Comparison of ENCODE assay signal across 8 cellular contexts in the genomic region with DNA sequence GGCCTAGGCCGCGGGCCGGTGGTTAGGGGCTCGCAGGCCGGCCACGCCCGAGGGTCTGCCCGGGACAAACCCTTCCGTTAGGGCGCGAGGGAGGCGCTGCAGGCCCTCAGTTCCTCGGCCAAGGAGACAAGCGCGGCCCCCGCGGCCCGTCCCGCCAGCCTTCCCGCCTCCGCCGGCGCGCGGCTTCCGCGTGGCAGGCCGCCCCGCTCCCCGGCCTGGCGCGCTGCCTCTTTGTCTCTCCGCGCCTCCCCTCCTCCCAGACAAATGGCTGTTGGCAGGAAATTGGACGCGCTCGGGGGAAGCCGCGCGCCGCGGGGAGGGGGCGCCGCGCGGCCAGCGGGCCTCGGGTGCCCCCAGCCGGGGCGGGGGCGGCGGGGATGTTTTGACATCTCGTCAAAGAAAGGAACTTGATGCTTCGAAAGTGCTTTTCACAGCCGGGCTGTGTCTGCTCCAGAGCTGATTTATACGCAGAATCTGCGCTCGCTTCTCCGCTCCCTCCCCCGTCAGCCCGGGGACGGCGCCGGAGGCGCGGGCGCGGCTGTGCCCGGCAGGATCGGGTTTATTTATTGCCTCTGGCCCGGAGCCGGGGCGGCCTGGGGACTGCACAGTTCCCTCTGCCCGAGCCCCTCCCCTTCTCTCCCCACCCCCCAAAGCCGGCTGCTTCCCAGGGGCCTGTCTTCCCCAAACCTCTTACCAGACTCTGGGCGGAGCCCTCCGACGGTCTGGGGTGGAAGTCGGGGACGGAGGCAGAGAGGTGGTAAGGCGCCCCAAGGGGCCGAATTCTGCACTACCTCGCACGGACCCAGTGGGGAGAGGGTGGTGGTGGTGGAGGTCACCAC. TPM values are rescaled to one million over a fixed set of nuclear protein-coding genes. Genes with fewer than 3 reads are reported as not detected.
DNase-seq lines count a peak whose midpoint lies in the region; ATAC-seq and TF ChIP-seq lines count a peak whose summit lies in the region.

No MANE protein-coding gene starts in this region.

- H2AFZ ChIP-seq in HCT116 (ENCODE audit: low read depth, low read length, poor library complexity, severe bottlenecking) = no peak overlapping the region
- H2AFZ ChIP-seq in MM.1S (ENCODE audit: low read length) = peak overlapping the region; percentile 84
- H2AFZ ChIP-seq in trophoblast cell (ENCODE audit: insufficient read depth, low read length, poor library complexity) = peak overlapping the region; percentile 61

- peak overlapping the region; percentile 82 for H2BK5ac ChIP-seq in trophoblast cell (ENCODE audit: low read depth, low read length, poor library complexity)

- peak; percentile 17; the same call in 1 of the 2 replicates for TF ChIP-seq RAD21 in HCT116 (IDR thresholded peaks at IDR 0.05; ENCODE audit: low read depth)

- peak; percentile 85 for ATAC-seq in HCT116
- peak; percentile 89 for ATAC-seq in SK-N-SH treated with all-trans-retinoic acid at 6 μM for 48 hours

- RAD21 ChIA-PET in HCT116 (lab: Charles Lee; ENCODE audit: low non-redundant PET in 1 of 2, low total read pairs in 2 of 2, uncharacterized antibody in 2 of 2, unreplicated experiment in 2 of 2) = no interaction called here

- peak overlapping the region; percentile 95 for H3K14ac ChIP-seq in trophoblast cell (ENCODE audit: low read length)

- H3K9me3 Mint-ChIP-seq in activated naive CD8-positive, alpha-beta T cell treated with anti-CD3 and anti-CD28 coated beads for 36 hours = no peaks in the 10 kb centered on the region

- peak overlapping the region; percentile 78 for H3K4ac ChIP-seq in trophoblast cell (ENCODE audit: low read depth, low read length)

- no peaks in the 10 kb centered on the region for H3K27me3 Mint-ChIP-seq in activated naive CD8-positive, alpha-beta T cell treated with anti-CD3 and anti-CD28 coated beads for 36 hours

- no peaks in the 10 kb centered on the region for H3K36me3 Mint-ChIP-seq in activated naive CD8-positive, alpha-beta T cell treated with anti-CD3 and anti-CD28 coated beads for 36 hours

- intact Hi-C loops in HCT116 (cut with micrococcal nuclease) = loop anchor here (2.0 to 10.0 kb wide), 2 partner anchors 32 to 448 kb away; no protein-coding TSS in a partner anchor
- intact Hi-C loops in transverse colon (cut with DNase I; ENCODE audit: low total_unique reads) = loop anchor here (10.0 kb wide), 1 partner anchor 228 kb away; no protein-coding TSS in a partner anchor

- peak overlapping the region; percentile 74 for H3K18ac ChIP-seq in trophoblast cell (ENCODE audit: low read length)

- H2BK120ac ChIP-seq in trophoblast cell (ENCODE audit: insufficient read depth, low read length, poor library complexity) = peak overlapping the region; percentile 90

- H4K20me1 ChIP-seq in HCT116 (ENCODE audit: insufficient read depth) = no peaks in the 10 kb centered on the region
- H4K20me1 ChIP-seq in MM.1S (ENCODE audit: insufficient read depth, low read length) = no peaks in the 10 kb centered on the region

- H3F3A ChIP-seq in MM.1S (ENCODE audit: insufficient read depth, low read length) = peaks cover 3% of the 10 kb centered on the region; the same call in 1 of the 2 replicates

- H3K9ac ChIP-seq in HCT116 (ENCODE audit: low read length) (peak overlapping the region; percentile 83), MM.1S (ENCODE audit: low read length) (peak overlapping the region; percentile 88), trophoblast cell (ENCODE audit: low read length) (peak overlapping the region; percentile 87)

- H4K12ac ChIP-seq in trophoblast cell (ENCODE audit: low read depth, low read length) = peak overlapping the region; percentile 86

- H3K4me1 ChIP-seq in HCT116 (ENCODE audit: control insufficient read depth in 1 of 2, insufficient read depth in 2 of 2, low read length in 2 of 2) (peaks cover 15 to 32% of the 10 kb centered on the region in 2 experiments), MM.1S (ENCODE audit: low read length) (no peaks in the 10 kb centered on the region), cardiac muscle cell (ENCODE audit: low read depth) (no peaks in the 10 kb centered on the region), trophoblast cell (ENCODE audit: control insufficient read depth in 1 of 2, insufficient read depth in 2 of 2, low read length in 2 of 2) (peaks cover 5 to 9% of the 10 kb centered on the region in 2 experiments), transverse colon (peaks cover 10 to 21% (median 12%) of the 10 kb centered on the region in 4 donors)

- DNase-seq in HCT116 (ENCODE audit: low read depth, low spot score) (peak; percentile 59), MM.1S (peak; percentile 91), cardiac muscle cell (ENCODE audit: low read depth in 1 of 2, low spot score in 1 of 2) (peak; percentile 84 to 91), trophoblast cell (peak; percentile 29 to 54), transverse colon (peak; percentile 89)
- peak; percentile 82 for DNase-seq in activated naive CD8-positive, alpha-beta T cell treated with anti-CD3 and anti-CD28 coated beads for 36 hours

- H3K4me3 ChIP-seq in GM08714 (ENCODE audit: low read length) (peak overlapping the region; percentile 64), HCT116 (replicated peaks in 1 of 2; ENCODE audit: low read depth in 1 of 2, low read length in 2 of 2) (peak overlapping the region; percentile 73 to 74), MM.1S (ENCODE audit: low read length) (peak overlapping the region; percentile 70), cardiac muscle cell (peak overlapping the region; percentile 43), trophoblast cell (ENCODE audit: low read depth, low read length) (peak overlapping the region; percentile 64), transverse colon (peak overlapping the region; percentile 47 to 78 (median 58))

- H3K4me2 ChIP-seq in HCT116 (ENCODE audit: low read length) = peak overlapping the region; percentile 80
- H3K4me2 ChIP-seq in MM.1S (ENCODE audit: low read depth, low read length) = peak overlapping the region; percentile 92
- H3K4me2 ChIP-seq in trophoblast cell (ENCODE audit: low read length) = peak overlapping the region; percentile 79

- peak; percentile 63 to 79 (median 70); a peak in 5 of 6 replicates for TF ChIP-seq CTCF in HCT116 (IDR thresholded peaks at IDR 0.05 in 2 of 3, conservative IDR thresholded peaks at IDR 0.05 in 1 of 3; ENCODE audit: borderline replicate concordance in 1 of 3, insufficient read depth in 1 of 3, low read depth in 2 of 3, low read length in 2 of 3)
- peak; percentile 75 for TF ChIP-seq CTCF in MM.1S (IDR thresholded peaks at IDR 0.05; ENCODE audit: low read length)
- peak; percentile 71 for TF ChIP-seq CTCF in cardiac muscle cell (IDR thresholded peaks at IDR 0.05; ENCODE audit: low read depth, low read length)
- TF ChIP-seq CTCF in transverse colon (IDR thresholded peaks at IDR 0.05) = peak; percentile 68 to 89 (median 74)

- H3K79me1 ChIP-seq in trophoblast cell (ENCODE audit: low read length) = peaks cover 10% of the 10 kb centered on the region

- BruUV-seq in HCT116 (replicated peaks; lab: Mats Ljungman, UMichigan) = no TSS peak

- no peak for TF ChIP-seq POLR2A in HCT116 (IDR thresholded peaks at IDR 0.05; ENCODE audit: borderline replicate concordance, extremely low read depth, insufficient read depth, insufficient read length)
- TF ChIP-seq POLR2A in transverse colon (IDR thresholded peaks at IDR 0.05) = peak; percentile 67

- no peaks in the 10 kb centered on the region for H3K36me3 ChIP-seq in HCT116 (ENCODE audit: control insufficient read depth in 1 of 2, insufficient read depth in 2 of 2, low read length in 2 of 2)
- no peaks in the 10 kb centered on the region for H3K36me3 ChIP-seq in MM.1S (replicated peaks; ENCODE audit: insufficient read depth, low read length)
- no peaks in the 10 kb centered on the region for H3K36me3 ChIP-seq in cardiac muscle cell
- H3K36me3 ChIP-seq in trophoblast cell (ENCODE audit: control insufficient read depth in 1 of 2, insufficient read depth in 2 of 2, low read length in 2 of 2) = peaks cover 2 to 7% of the 10 kb centered on the region in 2 experiments
- no peaks in the 10 kb centered on the region for H3K36me3 ChIP-seq in transverse colon

- H2AK5ac ChIP-seq in trophoblast cell (ENCODE audit: low read length) = peak overlapping the region; percentile 57

- H3K9me3 ChIP-seq in HCT116 (ENCODE audit: control insufficient read depth in 1 of 2, insufficient read depth in 1 of 2, low read depth in 1 of 2, low read length in 2 of 2) = no peaks in the 10 kb centered on the region
- no peaks in the 10 kb centered on the region for H3K9me3 ChIP-seq in MM.1S (replicated peaks; ENCODE audit: insufficient read depth, low read length)
- no peaks in the 10 kb centered on the region for H3K9me3 ChIP-seq in cardiac muscle cell (ENCODE audit: low read depth)
- no peaks in the 10 kb centered on the region for H3K9me3 ChIP-seq in trophoblast cell (ENCODE audit: insufficient read depth, low read depth, low read length)
- H3K9me3 ChIP-seq in transverse colon = no peaks in the 10 kb centered on the region

- in situ Hi-C loops in transverse colon (cut with MboI; ENCODE audit: low pct_ligation_motif_present in 1 of 4, low pct_unique_long_range_greater_than_20kb in 1 of 4, low sequenced_read_pairs in 3 of 4) = loop anchor here in 2 of 4 donors (25.0 kb wide), 2 partner anchors 220 to 445 kb away; partner anchors contain the start of gene GATM (in 1 of the 2)

- peak overlapping the region; percentile 51 for H3K27ac Mint-ChIP-seq in activated naive CD8-positive, alpha-beta T cell treated with anti-CD3 and anti-CD28 coated beads for 36 hours

- H3K27ac ChIP-seq in HCT116 (ENCODE audit: low read depth, low read length) (peak overlapping the region; percentile 90), MM.1S (ENCODE audit: low read length) (peak overlapping the region; percentile 59; the same call in 1 of the 2 replicates), cardiac muscle cell (peak overlapping the region; percentile 93), trophoblast cell (ENCODE audit: low read depth, low read length) (peak overlapping the region; percentile 76), transverse colon (peak overlapping the region; percentile 94 to 99 (median 96))

- WGBS in trophoblast cell (ENCODE audit: extremely low coverage, insufficient coverage, insufficient read length) = no CpG with 5 or more reads among the region's 84 CpGs
- 0% methylated on average over 27 of the region's 84 CpGs; no CpG with 5 or more reads in 1 of the 2 donors for WGBS in transverse colon (ENCODE audit: low coverage in 1 of 2), 2 donors

- H4K91ac ChIP-seq in trophoblast cell (ENCODE audit: low read depth, low read length) = peak overlapping the region; percentile 97

- peak overlapping the region; percentile 59 for H3K4me3 Mint-ChIP-seq in activated naive CD8-positive, alpha-beta T cell treated with anti-CD3 and anti-CD28 coated beads for 36 hours

- H3K79me2 ChIP-seq in HCT116 (ENCODE audit: insufficient read depth, low read length) (0 out of 2 replicates have a peak, but pooled peaks cover 5% of the 10 kb centered on the region), MM.1S (ENCODE audit: low read length) (peaks cover 3% of the 10 kb centered on the region; the same call in 1 of the 2 replicates), trophoblast cell (ENCODE audit: control insufficient read depth, insufficient read depth, low read length, poor library complexity) (peaks cover 5% of the 10 kb centered on the region)

- TF ChIP-seq EP300 in transverse colon (IDR thresholded peaks at IDR 0.05; ENCODE audit: low read depth) = no peak

- no peaks in the 10 kb centered on the region for H3K27me3 ChIP-seq in HCT116 (ENCODE audit: insufficient read depth, low read length)
- H3K27me3 ChIP-seq in MM.1S (replicated peaks; ENCODE audit: insufficient read depth, low read length) = no peaks in the 10 kb centered on the region
- no peaks in the 10 kb centered on the region for H3K27me3 ChIP-seq in cardiac muscle cell
- no peaks in the 10 kb centered on the region for H3K27me3 ChIP-seq in trophoblast cell (ENCODE audit: insufficient read depth, low read length)
- no peaks in the 10 kb centered on the region for H3K27me3 ChIP-seq in transverse colon

- peaks cover 11% of the 10 kb centered on the region for H3K4me1 Mint-ChIP-seq in activated naive CD8-positive, alpha-beta T cell treated with anti-CD3 and anti-CD28 coated beads for 36 hours

- H3K9me2 ChIP-seq in HCT116 (ENCODE audit: insufficient read depth) = no peaks in the 10 kb centered on the region
- no peaks in the 10 kb centered on the region for H3K9me2 ChIP-seq in MM.1S (replicated peaks; ENCODE audit: insufficient read depth, low read length)

- no peak overlapping the region for H3K23ac ChIP-seq in trophoblast cell (ENCODE audit: low read length)

- CTCF ChIA-PET in HCT116 (lab: Charles Lee) = interaction anchor here (0.7 to 2.4 kb wide), 6 partner anchors 17 to 230 kb away, joined by 3 to 6 read pairs (median 4); no protein-coding TSS in a partner anchor

- H4K8ac ChIP-seq in trophoblast cell (ENCODE audit: low read depth, low read length) = peak overlapping the region; percentile 95

- POLR2A ChIA-PET in HCT116 (lab: Charles Lee) = no interaction called here

- H2BK12ac ChIP-seq in trophoblast cell (ENCODE audit: low read length) = no peak overlapping the region

RNA-seq across cellular contexts. Expression of gene SHF, which starts 20.8 kb away (rescaled TPM):
- total RNA-seq in HCT116 (2021; ENCODE audit: unreplicated experiment) = 2.6 TPM
- polyA plus RNA-seq in HCT116 (2012) = 1.0 and 2.7 TPM in 2 replicates
- 10 to 100 TPM; 19.5 to 20.4 TPM for total RNA-seq in activated naive CD8-positive, alpha-beta T cell treated with anti-CD3 and anti-CD28 coated beads for 36 hours
- total RNA-seq in cardiac muscle cell = 20.0 and 20.8 TPM in 2 replicates
- 24.9 and 26.9 TPM in 2 replicates for polyA plus RNA-seq in cardiac muscle cell
- 7.0 and 7.8 TPM in 2 replicates for polyA plus RNA-seq in trophoblast cell (2013)
- 1 to 10 TPM in 3 of 4 donors, not detected in 1; 3.7 to 9.8 (median 7.4) TPM for total RNA-seq in transverse colon

RNA-seq across cellular contexts. Expression of gene DUOX1, which starts 37.2 kb away (rescaled TPM):
- total RNA-seq in HCT116 (2021; ENCODE audit: unreplicated experiment) (19.6 TPM), cardiac muscle cell (0.04 and 0.45 TPM in 2 replicates), transverse colon (1 to 10 TPM in 1 of 4 donors, under 1 TPM in 2, not detected in 1; 0.14 to 4.1 (median 0.64) TPM)
- polyA plus RNA-seq in HCT116 (2012) = 11.1 and 11.3 TPM in 2 replicates
- under 1 TPM; 0.14 to 0.22 TPM for total RNA-seq in activated naive CD8-positive, alpha-beta T cell treated with anti-CD3 and anti-CD28 coated beads for 36 hours
- 6.2 and 7.0 TPM in 2 replicates for polyA plus RNA-seq in cardiac muscle cell
- 1.1 and 1.4 TPM in 2 replicates for polyA plus RNA-seq in trophoblast cell (2013)

RNA-seq across cellular contexts. Expression of gene DUOXA1, which starts 37.3 kb away (rescaled TPM):
- total RNA-seq in HCT116 (2021; ENCODE audit: unreplicated experiment) (2.3 TPM), cardiac muscle cell (0.04 and 0.09 TPM in 2 replicates), transverse colon (1 to 10 TPM in 1 of 4 donors, not detected in 3; 1.4 TPM)
- polyA plus RNA-seq in HCT116 (2012) = 1.3 and 1.4 TPM in 2 replicates
- not detected for total RNA-seq in activated naive CD8-positive, alpha-beta T cell treated with anti-CD3 and anti-CD28 coated beads for 36 hours
- polyA plus RNA-seq in cardiac muscle cell = 0.66 TPM in 1 of 2 replicates, not detected in the other
- polyA plus RNA-seq in trophoblast cell (2013) = 2.8 and 3.4 TPM in 2 replicates

RNA-seq across cellular contexts. Expression of gene DUOXA2, which starts 52.9 kb away (rescaled TPM):
- total RNA-seq in HCT116 (2021; ENCODE audit: unreplicated experiment) = not detected
- 0.13 and 0.16 TPM in 2 replicates for polyA plus RNA-seq in HCT116 (2012)
- not detected for total RNA-seq in activated naive CD8-positive, alpha-beta T cell treated with anti-CD3 and anti-CD28 coated beads for 36 hours
- total RNA-seq in cardiac muscle cell = not detected in 2 replicates
- polyA plus RNA-seq in cardiac muscle cell = not detected in 2 replicates
- not detected in 2 replicates for polyA plus RNA-seq in trophoblast cell (2013)
- 10 to 100 TPM in 1 of 4 donors, under 1 TPM in 1, not detected in 2; 0.68 to 10.0 TPM for total RNA-seq in transverse colon

RNA-seq across cellular contexts. Expression of gene DUOX2, which starts 53.0 kb away (rescaled TPM):
- 0.44 TPM for total RNA-seq in HCT116 (2021; ENCODE audit: unreplicated experiment)
- polyA plus RNA-seq in HCT116 (2012) = 0.44 and 0.57 TPM in 2 replicates
- total RNA-seq in activated naive CD8-positive, alpha-beta T cell treated with anti-CD3 and anti-CD28 coated beads for 36 hours = not detected
- 0.14 and 0.54 TPM in 2 replicates for total RNA-seq in cardiac muscle cell
- polyA plus RNA-seq in cardiac muscle cell = 0.18 TPM in 1 of 2 replicates, not detected in the other
- polyA plus RNA-seq in trophoblast cell (2013) = 0.19 TPM in 2 replicates
- total RNA-seq in transverse colon = 10 to 100 TPM in 1 of 4 donors, 1 to 10 TPM in 1, under 1 TPM in 2; 0.68 to 23.8 (median 1.9) TPM

Comparison
In these comparisons a context has a peak if more than half of its experiments do, and no peak if none do; other contexts are left out.
1. Peak in every context shown above with its lines: DNase-seq, ATAC-seq, H3K4me3 ChIP-seq and H3K27ac ChIP-seq.